Comparison of ENCODE assay signal across 2 cellular contexts in the genomic region with DNA sequence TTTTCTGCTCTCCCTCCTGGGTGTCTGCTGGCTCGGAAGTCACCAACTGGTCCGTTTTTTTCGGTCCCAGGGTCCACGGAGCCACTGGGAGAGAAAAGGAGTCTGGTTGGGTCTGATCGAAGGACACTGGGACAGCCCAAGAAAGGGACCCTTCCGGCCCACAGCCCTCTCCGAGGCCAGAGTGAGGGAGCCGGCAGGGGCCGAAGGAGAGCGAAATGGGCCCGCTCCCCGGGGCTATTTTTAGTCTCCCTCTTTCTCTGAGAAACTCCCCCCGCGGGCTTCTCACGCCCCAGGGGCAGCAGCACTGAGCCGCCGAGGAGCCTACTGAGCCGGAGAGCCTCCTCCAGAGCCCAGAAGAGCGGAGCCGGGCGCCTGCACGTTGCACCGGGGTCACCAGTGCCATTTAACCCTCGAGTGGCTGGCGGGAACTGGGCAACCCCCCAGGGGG.
TF ChIP-seq lines count a peak whose summit lies in the region.

No MANE protein-coding gene starts in this region.

TF ChIP-seq in WTC11, 78 proteins besides CTCF, POLR2A, EP300 and RAD21 (continues in another document):
- TF ChIP-seq JAZF1 (CRISPR knock-in tag; IDR thresholded peaks at IDR 0.05) (no peak), TCF7 (CRISPR knock-in tag; IDR thresholded peaks at IDR 0.05; ENCODE audit: low read depth) (no peak), ESRRA (CRISPR knock-in tag; IDR thresholded peaks at IDR 0.05; ENCODE audit: borderline replicate concordance) (no peak), NFYB (CRISPR knock-in tag; conservative IDR thresholded peaks at IDR 0.05; ENCODE audit: low read depth) (no peak), ETV6 (CRISPR knock-in tag; IDR thresholded peaks at IDR 0.05) (no peak), NFATC4 (CRISPR knock-in tag; IDR thresholded peaks at IDR 0.05) (no peak), NR2C2 (CRISPR knock-in tag; IDR thresholded peaks at IDR 0.05) (no peak), TP53 (CRISPR knock-in tag; IDR thresholded peaks at IDR 0.05) (no peak), KAT7 (CRISPR knock-in tag; IDR thresholded peaks at IDR 0.05; ENCODE audit: borderline replicate concordance) (no peak)
- TF ChIP-seq, protein P1, sequence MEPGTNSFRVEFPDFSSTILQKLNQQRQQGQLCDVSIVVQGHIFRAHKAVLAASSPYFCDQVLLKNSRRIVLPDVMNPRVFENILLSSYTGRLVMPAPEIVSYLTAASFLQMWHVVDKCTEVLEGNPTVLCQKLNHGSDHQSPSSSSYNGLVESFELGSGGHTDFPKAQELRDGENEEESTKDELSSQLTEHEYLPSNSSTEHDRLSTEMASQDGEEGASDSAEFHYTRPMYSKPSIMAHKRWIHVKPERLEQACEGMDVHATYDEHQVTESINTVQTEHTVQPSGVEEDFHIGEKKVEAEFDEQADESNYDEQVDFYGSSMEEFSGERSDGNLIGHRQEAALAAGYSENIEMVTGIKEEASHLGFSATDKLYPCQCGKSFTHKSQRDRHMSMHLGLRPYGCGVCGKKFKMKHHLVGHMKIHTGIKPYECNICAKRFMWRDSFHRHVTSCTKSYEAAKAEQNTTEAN (CRISPR knock-in tag; IDR thresholded peaks at IDR 0.05), result no peak
- TF ChIP-seq, protein P2, sequence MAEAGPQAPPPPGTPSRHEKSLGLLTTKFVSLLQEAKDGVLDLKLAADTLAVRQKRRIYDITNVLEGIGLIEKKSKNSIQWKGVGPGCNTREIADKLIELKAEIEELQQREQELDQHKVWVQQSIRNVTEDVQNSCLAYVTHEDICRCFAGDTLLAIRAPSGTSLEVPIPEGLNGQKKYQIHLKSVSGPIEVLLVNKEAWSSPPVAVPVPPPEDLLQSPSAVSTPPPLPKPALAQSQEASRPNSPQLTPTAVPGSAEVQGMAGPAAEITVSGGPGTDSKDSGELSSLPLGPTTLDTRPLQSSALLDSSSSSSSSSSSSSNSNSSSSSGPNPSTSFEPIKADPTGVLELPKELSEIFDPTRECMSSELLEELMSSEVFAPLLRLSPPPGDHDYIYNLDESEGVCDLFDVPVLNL (CRISPR knock-in tag; IDR thresholded peaks at IDR 0.05; ENCODE audit: borderline replicate concordance, low read depth), result no peak
- TF ChIP-seq, protein P3, sequence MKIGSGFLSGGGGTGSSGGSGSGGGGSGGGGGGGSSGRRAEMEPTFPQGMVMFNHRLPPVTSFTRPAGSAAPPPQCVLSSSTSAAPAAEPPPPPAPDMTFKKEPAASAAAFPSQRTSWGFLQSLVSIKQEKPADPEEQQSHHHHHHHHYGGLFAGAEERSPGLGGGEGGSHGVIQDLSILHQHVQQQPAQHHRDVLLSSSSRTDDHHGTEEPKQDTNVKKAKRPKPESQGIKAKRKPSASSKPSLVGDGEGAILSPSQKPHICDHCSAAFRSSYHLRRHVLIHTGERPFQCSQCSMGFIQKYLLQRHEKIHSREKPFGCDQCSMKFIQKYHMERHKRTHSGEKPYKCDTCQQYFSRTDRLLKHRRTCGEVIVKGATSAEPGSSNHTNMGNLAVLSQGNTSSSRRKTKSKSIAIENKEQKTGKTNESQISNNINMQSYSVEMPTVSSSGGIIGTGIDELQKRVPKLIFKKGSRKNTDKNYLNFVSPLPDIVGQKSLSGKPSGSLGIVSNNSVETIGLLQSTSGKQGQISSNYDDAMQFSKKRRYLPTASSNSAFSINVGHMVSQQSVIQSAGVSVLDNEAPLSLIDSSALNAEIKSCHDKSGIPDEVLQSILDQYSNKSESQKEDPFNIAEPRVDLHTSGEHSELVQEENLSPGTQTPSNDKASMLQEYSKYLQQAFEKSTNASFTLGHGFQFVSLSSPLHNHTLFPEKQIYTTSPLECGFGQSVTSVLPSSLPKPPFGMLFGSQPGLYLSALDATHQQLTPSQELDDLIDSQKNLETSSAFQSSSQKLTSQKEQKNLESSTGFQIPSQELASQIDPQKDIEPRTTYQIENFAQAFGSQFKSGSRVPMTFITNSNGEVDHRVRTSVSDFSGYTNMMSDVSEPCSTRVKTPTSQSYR (CRISPR knock-in tag; IDR thresholded peaks at IDR 0.05), result no peak
- TF ChIP-seq, protein P4, sequence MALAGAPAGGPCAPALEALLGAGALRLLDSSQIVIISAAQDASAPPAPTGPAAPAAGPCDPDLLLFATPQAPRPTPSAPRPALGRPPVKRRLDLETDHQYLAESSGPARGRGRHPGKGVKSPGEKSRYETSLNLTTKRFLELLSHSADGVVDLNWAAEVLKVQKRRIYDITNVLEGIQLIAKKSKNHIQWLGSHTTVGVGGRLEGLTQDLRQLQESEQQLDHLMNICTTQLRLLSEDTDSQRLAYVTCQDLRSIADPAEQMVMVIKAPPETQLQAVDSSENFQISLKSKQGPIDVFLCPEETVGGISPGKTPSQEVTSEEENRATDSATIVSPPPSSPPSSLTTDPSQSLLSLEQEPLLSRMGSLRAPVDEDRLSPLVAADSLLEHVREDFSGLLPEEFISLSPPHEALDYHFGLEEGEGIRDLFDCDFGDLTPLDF (CRISPR knock-in tag; IDR thresholded peaks at IDR 0.05), result no peak
- TF ChIP-seq, protein P5, sequence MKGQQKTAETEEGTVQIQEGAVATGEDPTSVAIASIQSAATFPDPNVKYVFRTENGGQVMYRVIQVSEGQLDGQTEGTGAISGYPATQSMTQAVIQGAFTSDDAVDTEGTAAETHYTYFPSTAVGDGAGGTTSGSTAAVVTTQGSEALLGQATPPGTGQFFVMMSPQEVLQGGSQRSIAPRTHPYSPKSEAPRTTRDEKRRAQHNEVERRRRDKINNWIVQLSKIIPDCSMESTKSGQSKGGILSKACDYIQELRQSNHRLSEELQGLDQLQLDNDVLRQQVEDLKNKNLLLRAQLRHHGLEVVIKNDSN (CRISPR knock-in tag; IDR thresholded peaks at IDR 0.05), result no peak
- TF ChIP-seq, protein P6, sequence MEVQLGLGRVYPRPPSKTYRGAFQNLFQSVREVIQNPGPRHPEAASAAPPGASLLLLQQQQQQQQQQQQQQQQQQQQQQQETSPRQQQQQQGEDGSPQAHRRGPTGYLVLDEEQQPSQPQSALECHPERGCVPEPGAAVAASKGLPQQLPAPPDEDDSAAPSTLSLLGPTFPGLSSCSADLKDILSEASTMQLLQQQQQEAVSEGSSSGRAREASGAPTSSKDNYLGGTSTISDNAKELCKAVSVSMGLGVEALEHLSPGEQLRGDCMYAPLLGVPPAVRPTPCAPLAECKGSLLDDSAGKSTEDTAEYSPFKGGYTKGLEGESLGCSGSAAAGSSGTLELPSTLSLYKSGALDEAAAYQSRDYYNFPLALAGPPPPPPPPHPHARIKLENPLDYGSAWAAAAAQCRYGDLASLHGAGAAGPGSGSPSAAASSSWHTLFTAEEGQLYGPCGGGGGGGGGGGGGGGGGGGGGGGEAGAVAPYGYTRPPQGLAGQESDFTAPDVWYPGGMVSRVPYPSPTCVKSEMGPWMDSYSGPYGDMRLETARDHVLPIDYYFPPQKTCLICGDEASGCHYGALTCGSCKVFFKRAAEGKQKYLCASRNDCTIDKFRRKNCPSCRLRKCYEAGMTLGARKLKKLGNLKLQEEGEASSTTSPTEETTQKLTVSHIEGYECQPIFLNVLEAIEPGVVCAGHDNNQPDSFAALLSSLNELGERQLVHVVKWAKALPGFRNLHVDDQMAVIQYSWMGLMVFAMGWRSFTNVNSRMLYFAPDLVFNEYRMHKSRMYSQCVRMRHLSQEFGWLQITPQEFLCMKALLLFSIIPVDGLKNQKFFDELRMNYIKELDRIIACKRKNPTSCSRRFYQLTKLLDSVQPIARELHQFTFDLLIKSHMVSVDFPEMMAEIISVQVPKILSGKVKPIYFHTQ (CRISPR knock-in tag; IDR thresholded peaks at IDR 0.05), result no peak

TF ChIP-seq in HepG2, 621 proteins besides CTCF, POLR2A, EP300 and RAD21:
- TF ChIP-seq ZNF672 (CRISPR knock-in tag; IDR thresholded peaks at IDR 0.05) (no peak), ZNF652 (CRISPR knock-in tag; IDR thresholded peaks at IDR 0.05; ENCODE audit: borderline replicate concordance, low read depth) (peak; percentile 83)
